In the genomic region with DNA sequence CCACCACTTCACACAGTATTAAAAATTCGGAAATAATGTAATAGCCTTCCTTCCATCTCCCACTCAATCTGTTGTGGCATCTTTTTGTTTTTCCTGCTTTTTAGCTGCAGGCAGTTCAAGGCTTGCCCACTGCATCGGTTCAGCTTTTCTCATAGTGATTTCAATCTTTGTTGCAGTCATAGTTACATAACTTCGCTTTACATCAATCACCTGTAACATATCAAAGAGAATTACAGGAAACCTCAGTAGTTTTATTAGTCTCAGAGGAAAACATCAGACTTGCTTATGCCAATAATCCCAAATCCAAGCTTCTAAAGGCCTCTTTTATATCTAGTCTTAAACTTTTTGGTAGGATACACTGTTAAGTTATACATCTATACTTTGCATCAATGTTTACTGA, we compare ENCODE assay signal across 20 cellular contexts.
"Had no signal": no experiment of that assay in that cellular context is flagged by ENCODE, and none has a peak within 500 bp of the region (broad histone marks: within the 10 kb centered on the region; RNA-seq: fewer than 3 reads in every experiment).

No MANE protein-coding gene starts in this region.

- H3K27me3 Mint-ChIP-seq: activated naive CD4-positive, alpha-beta T cell treated with anti-CD3 and anti-CD28 coated beads, Interleukin-2, amount 10 ng/mL, durations not matched to agents 7 days and 5 days; activated naive CD8-positive, alpha-beta T cell treated with anti-CD3 and anti-CD28 coated beads, Interleukin-2, amount 50 U/mL, for 24 hours; progenitor cell of endocrine pancreas; stimulated activated naive B cell treated with anti-CD40 and anti-IgM and Interleukin-4, amounts not matched to agents 10 μg/mL and 1 μg/mL and 100 μg/mL, for 72 hours; type B pancreatic cell had no signal

- H3K4me1 ChIP-seq: sigmoid colon had no signal

- ATAC-seq: activated CD4-positive, CD25-positive, alpha-beta regulatory T cell treated with anti-CD3 and anti-CD28 coated beads, Interleukin-2, amount 50 U/mL, for 24 hours; activated naive CD8-positive, alpha-beta T cell treated with anti-CD3 and anti-CD28 coated beads, Interleukin-2, amount 50 U/mL, for 24 hours; heart left ventricle; left cardiac atrium; mucosa of descending colon; stimulated activated naive B cell treated with anti-CD40 and anti-IgM and Interleukin-4, amounts not matched to agents 10 μg/mL and 1 μg/mL and 100 μg/mL, for 72 hours had no signal

- H3K4me3 Mint-ChIP-seq: activated naive CD4-positive, alpha-beta T cell treated with anti-CD3 and anti-CD28 coated beads, Interleukin-2, amount 10 ng/mL, durations not matched to agents 7 days and 5 days; activated naive CD8-positive, alpha-beta T cell treated with anti-CD3 and anti-CD28 coated beads, Interleukin-2, amount 50 U/mL, for 24 hours; stimulated activated naive B cell treated with anti-CD40 and anti-IgM and Interleukin-4, amounts not matched to agents 10 μg/mL and 1 μg/mL and 100 μg/mL, for 72 hours; type B pancreatic cell had no signal

- H3K9me3 ChIP-seq: heart left ventricle, mucosa of descending colon, sigmoid colon, thoracic aorta had no signal

- H3K9me3 Mint-ChIP-seq: activated naive CD4-positive, alpha-beta T cell treated with anti-CD3 and anti-CD28 coated beads, Interleukin-2, amount 10 ng/mL, durations not matched to agents 7 days and 5 days; activated naive CD8-positive, alpha-beta T cell treated with anti-CD3 and anti-CD28 coated beads, Interleukin-2, amount 50 U/mL, for 24 hours; stimulated activated naive B cell treated with anti-CD40 and anti-IgM and Interleukin-4, amounts not matched to agents 10 μg/mL and 1 μg/mL and 100 μg/mL, for 72 hours; type B pancreatic cell had no signal

- H3K27ac Mint-ChIP-seq: activated naive CD4-positive, alpha-beta T cell treated with anti-CD3 and anti-CD28 coated beads, Interleukin-2, amount 10 ng/mL, durations not matched to agents 7 days and 5 days; activated naive CD8-positive, alpha-beta T cell treated with anti-CD3 and anti-CD28 coated beads, Interleukin-2, amount 50 U/mL, for 24 hours; progenitor cell of endocrine pancreas; stimulated activated naive B cell treated with anti-CD40 and anti-IgM and Interleukin-4, amounts not matched to agents 10 μg/mL and 1 μg/mL and 100 μg/mL, for 72 hours; type B pancreatic cell had no signal

- H3K4me3 ChIP-seq: heart left ventricle, mucosa of descending colon, sigmoid colon, SK-N-MC, smooth muscle cell, thoracic aorta had no signal

- H3K27me3 ChIP-seq: heart left ventricle, sigmoid colon had no signal

- H3K27ac ChIP-seq: epithelial cell of prostate, heart left ventricle, sigmoid colon, thoracic aorta had no signal

- DNase-seq: activated CD4-positive, alpha-beta T cell treated with anti-CD3 and anti-CD28 coated beads, Interleukin-2, amount 50 U/mL, for 48 hours; activated naive CD4-positive, alpha-beta T cell treated with anti-CD3 and anti-CD28 coated beads, Interleukin-2, amount 10 ng/mL, durations not matched to agents 7 days and 5 days; activated naive CD8-positive, alpha-beta T cell treated with anti-CD3 and anti-CD28 coated beads, Interleukin-2, amount 50 U/mL, for 24 hours; heart left ventricle; left cardiac atrium; mucosa of descending colon; retina; sigmoid colon; stimulated activated CD4-positive, alpha-beta T cell treated with anti-CD3 and anti-CD28 coated beads, Interleukin-15, amount 100 ng/mL, for 24 hours; stimulated activated CD4-positive, alpha-beta T cell treated with anti-CD3 and anti-CD28 coated beads, Interleukin-2, amount 100 ng/mL, for 48 hours; stimulated activated CD8-positive, alpha-beta memory T cell treated with anti-CD3 and anti-CD28 coated beads, Interleukin-4, amount 100 ng/mL, for 48 hours; stimulated activated naive B cell treated with anti-CD40 and anti-IgM and Interleukin-4, amounts not matched to agents 10 μg/mL and 1 μg/mL and 100 μg/mL, for 72 hours; SW 1271 had no signal
